1 cellular context compared by ENCODE assay signal in genomic region chr2:128027801-128028667, GRCh38.
TF ChIP-seq lines count a peak whose summit lies in the region.

Gene SAP130, minus strand, starts transcription at chr2:128028059. Its CDS starts 1,767 bp downstream, at chr2:128026292.

TF ChIP-seq in WTC11, 78 proteins besides CTCF, POLR2A, EP300 and RAD21 (continued from another document):
- TF ChIP-seq ZSCAN18 (CRISPR knock-in tag; IDR thresholded peaks at IDR 0.05) (no peak), ZMAT4 (CRISPR knock-in tag; IDR thresholded peaks at IDR 0.05) (no peak), FOXP4 (CRISPR knock-in tag; IDR thresholded peaks at IDR 0.05) (peak; percentile 60; the same call in 1 of the 2 replicates), RORB (CRISPR knock-in tag; IDR thresholded peaks at IDR 0.05) (no peak), TEAD4 (CRISPR knock-in tag; IDR thresholded peaks at IDR 0.05) (no peak), NFATC4 (CRISPR knock-in tag; IDR thresholded peaks at IDR 0.05) (no peak), KAT7 (CRISPR knock-in tag; IDR thresholded peaks at IDR 0.05; ENCODE audit: borderline replicate concordance) (no peak), ZNF317 (CRISPR knock-in tag; IDR thresholded peaks at IDR 0.05; ENCODE audit: borderline replicate concordance, low read depth) (no peak), EMX1 (CRISPR knock-in tag; IDR thresholded peaks at IDR 0.05) (no peak), ZNF423 (CRISPR knock-in tag; IDR thresholded peaks at IDR 0.05) (no peak), NR1H2 (CRISPR knock-in tag; IDR thresholded peaks at IDR 0.05) (no peak), USF2 (CRISPR knock-in tag; IDR thresholded peaks at IDR 0.05) (no peak), ERG (CRISPR knock-in tag; IDR thresholded peaks at IDR 0.05) (no peak), SMAD3 (CRISPR knock-in tag; IDR thresholded peaks at IDR 0.05; ENCODE audit: borderline replicate concordance) (no peak), ZNF121 (CRISPR knock-in tag; IDR thresholded peaks at IDR 0.05) (no peak), ZNF671 (CRISPR knock-in tag; IDR thresholded peaks at IDR 0.05) (no peak), ATF2 (CRISPR knock-in tag; IDR thresholded peaks at IDR 0.05; ENCODE audit: borderline replicate concordance, low read depth) (no peak), ATF3 (CRISPR knock-in tag; conservative IDR thresholded peaks at IDR 0.05) (no peak), OVOL2 (CRISPR knock-in tag; IDR thresholded peaks at IDR 0.05; ENCODE audit: borderline replicate concordance) (no peak), FOXP1 (CRISPR knock-in tag; IDR thresholded peaks at IDR 0.05; ENCODE audit: borderline replicate concordance) (no peak), SMAD4 (CRISPR knock-in tag; IDR thresholded peaks at IDR 0.05) (no peak), ZNF219 (CRISPR knock-in tag; IDR thresholded peaks at IDR 0.05; ENCODE audit: borderline replicate concordance) (no peak)
